In the genomic region with DNA sequence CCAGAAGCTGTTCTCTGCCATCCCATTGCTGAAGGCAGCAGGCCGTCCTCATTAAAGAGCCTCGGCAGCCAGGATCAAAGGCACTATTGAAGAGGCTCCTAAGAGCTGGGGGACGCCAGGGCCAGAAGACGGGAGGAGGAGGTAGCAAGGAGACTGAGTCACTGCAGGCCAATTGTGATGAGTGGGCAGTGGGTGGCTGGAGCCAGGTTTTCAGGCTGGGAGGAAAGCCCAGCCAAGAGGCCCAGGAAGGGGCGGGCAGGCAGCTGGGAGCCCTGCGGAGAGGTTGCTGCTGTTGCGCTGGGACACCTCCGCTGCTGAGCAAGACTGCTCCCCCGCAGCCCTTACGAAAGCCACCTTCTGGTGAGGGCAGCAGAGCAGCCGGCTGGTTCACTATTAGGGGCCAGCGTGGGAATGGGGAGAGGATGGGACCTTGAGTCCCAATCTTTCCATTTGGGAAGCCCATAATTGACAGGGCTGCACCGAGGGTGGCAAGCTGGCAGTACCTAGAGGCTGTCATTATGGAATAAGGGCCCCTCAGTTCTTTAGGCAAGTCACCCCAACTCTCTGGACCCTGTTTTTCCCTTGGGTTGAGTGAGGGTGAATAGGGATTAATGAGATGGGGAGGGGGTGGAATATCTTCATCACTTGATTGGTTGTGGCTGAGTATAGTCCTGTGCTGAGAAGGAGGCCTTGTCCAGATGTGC, we compare ENCODE assay signal across 10 cellular contexts. TPM values are rescaled to one million over a fixed set of nuclear protein-coding genes. Genes with fewer than 3 reads are reported as not detected.
DNase-seq lines count a peak whose midpoint lies in the region; ATAC-seq and TF ChIP-seq lines count a peak whose summit lies in the region.
"Had no signal": no experiment of that assay in that cellular context is flagged by ENCODE, and none has a peak within 500 bp of the region (broad histone marks: within the 10 kb centered on the region; RNA-seq: fewer than 3 reads in every experiment).

No MANE protein-coding gene starts in this region.

- TF ChIP-seq CTCF in foreskin fibroblast (IDR thresholded peaks at IDR 0.05; ENCODE audit: low read depth, low read length): no peak

- peak in 11 of 14 donors; percentile 21 to 86 (median 45) for DNase-seq in C1 segment of cervical spinal cord (lab: John Stamatoyannopoulos, UW)
- DNase-seq in foreskin fibroblast: peak; percentile 93 to 96
- DNase-seq in occipital lobe (lab: John Stamatoyannopoulos, UW): peak; percentile 76
- no peak for DNase-seq in NCI-H524 treated with DMSO at 0.1 percent for 48 hours (lab: John Stamatoyannopoulos, UW)
- DNase-seq in NCI-H1105 treated with DMSO at 0.1 percent for 48 hours (lab: John Stamatoyannopoulos, UW): no peak
- DNase-seq in ureter (ENCODE audit: low spot score): no peak
- DNase-seq: activated B cell treated with CpG ODN at 0.5 μM for 24 hours; effector memory CD8-positive, alpha-beta T cell had no signal

- no peak overlapping the region for H3K4me3 ChIP-seq in foreskin fibroblast (ENCODE audit: low read depth in 1 of 2, low read length in 2 of 2)

- ATAC-seq in SK-N-SH treated with all-trans-retinoic acid at 6 μM for 48 hours (peak; percentile 68), GM19351 (IDR thresholded peaks at IDR 0.05; ENCODE audit: unreplicated experiment) (no peak)
- ATAC-seq: effector memory CD8-positive, alpha-beta T cell had no signal

TF ChIP-seq in SK-N-SH treated with all-trans-retinoic acid at 6 μM for 48 hours, 23 proteins besides CTCF, POLR2A, EP300 and RAD21:
- no peak for TF ChIP-seq BACH2 (CRISPR knock-in tag; IDR thresholded peaks at IDR 0.05; ENCODE audit: borderline replicate concordance)
- no peak for TF ChIP-seq CSRNP3 (CRISPR knock-in tag; IDR thresholded peaks at IDR 0.05)
- no peak for TF ChIP-seq ARNTL (CRISPR knock-in tag; IDR thresholded peaks at IDR 0.05; ENCODE audit: borderline replicate concordance, low read depth)
- TF ChIP-seq, protein P1, sequence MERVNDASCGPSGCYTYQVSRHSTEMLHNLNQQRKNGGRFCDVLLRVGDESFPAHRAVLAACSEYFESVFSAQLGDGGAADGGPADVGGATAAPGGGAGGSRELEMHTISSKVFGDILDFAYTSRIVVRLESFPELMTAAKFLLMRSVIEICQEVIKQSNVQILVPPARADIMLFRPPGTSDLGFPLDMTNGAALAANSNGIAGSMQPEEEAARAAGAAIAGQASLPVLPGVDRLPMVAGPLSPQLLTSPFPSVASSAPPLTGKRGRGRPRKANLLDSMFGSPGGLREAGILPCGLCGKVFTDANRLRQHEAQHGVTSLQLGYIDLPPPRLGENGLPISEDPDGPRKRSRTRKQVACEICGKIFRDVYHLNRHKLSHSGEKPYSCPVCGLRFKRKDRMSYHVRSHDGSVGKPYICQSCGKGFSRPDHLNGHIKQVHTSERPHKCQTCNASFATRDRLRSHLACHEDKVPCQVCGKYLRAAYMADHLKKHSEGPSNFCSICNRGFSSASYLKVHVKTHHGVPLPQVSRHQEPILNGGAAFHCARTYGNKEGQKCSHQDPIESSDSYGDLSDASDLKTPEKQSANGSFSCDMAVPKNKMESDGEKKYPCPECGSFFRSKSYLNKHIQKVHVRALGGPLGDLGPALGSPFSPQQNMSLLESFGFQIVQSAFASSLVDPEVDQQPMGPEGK (CRISPR knock-in tag; IDR thresholded peaks at IDR 0.05; ENCODE audit: borderline replicate concordance): no peak
- no peak for TF ChIP-seq CSDC2 (CRISPR knock-in tag; IDR thresholded peaks at IDR 0.05)
- TF ChIP-seq RARB (CRISPR knock-in tag; IDR thresholded peaks at IDR 0.05): no peak
- TF ChIP-seq ESRRG (CRISPR knock-in tag; IDR thresholded peaks at IDR 0.05): no peak
- TF ChIP-seq, protein P2, sequence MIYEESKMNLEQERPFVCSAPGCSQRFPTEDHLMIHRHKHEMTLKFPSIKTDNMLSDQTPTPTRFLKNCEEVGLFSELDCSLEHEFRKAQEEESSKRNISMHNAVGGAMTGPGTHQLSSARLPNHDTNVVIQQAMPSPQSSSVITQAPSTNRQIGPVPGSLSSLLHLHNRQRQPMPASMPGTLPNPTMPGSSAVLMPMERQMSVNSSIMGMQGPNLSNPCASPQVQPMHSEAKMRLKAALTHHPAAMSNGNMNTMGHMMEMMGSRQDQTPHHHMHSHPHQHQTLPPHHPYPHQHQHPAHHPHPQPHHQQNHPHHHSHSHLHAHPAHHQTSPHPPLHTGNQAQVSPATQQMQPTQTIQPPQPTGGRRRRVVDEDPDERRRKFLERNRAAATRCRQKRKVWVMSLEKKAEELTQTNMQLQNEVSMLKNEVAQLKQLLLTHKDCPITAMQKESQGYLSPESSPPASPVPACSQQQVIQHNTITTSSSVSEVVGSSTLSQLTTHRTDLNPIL (CRISPR knock-in tag; IDR thresholded peaks at IDR 0.05; ENCODE audit: low read depth): no peak
- TF ChIP-seq ISL1 (CRISPR knock-in tag; IDR thresholded peaks at IDR 0.05): no peak
- TF ChIP-seq POU6F1 (CRISPR knock-in tag; IDR thresholded peaks at IDR 0.05; ENCODE audit: borderline replicate concordance, low read depth): no peak
- no peak for TF ChIP-seq GLIS3 (CRISPR knock-in tag; IDR thresholded peaks at IDR 0.05)
- no peak for TF ChIP-seq OSR1 (CRISPR knock-in tag; IDR thresholded peaks at IDR 0.05)
- TF ChIP-seq ZNF70 (CRISPR knock-in tag; IDR thresholded peaks at IDR 0.05): no peak
- TF ChIP-seq TOX (CRISPR knock-in tag; IDR thresholded peaks at IDR 0.05; ENCODE audit: borderline replicate concordance): no peak
- TF ChIP-seq TCF4 (CRISPR knock-in tag; IDR thresholded peaks at IDR 0.05; ENCODE audit: borderline replicate concordance): no peak
- no peak for TF ChIP-seq ZNF8 (CRISPR knock-in tag; IDR thresholded peaks at IDR 0.05)
TF ChIP-seq in SK-N-SH treated with all-trans-retinoic acid at 6 μM for 48 hours: peak in this region for 0.

RNA-seq across cellular contexts. Expression of gene UNC5B, which starts 48.4 kb away (rescaled TPM):
- total RNA-seq in occipital lobe: 3.9 TPM
- 61.8 TPM for total RNA-seq in ureter
- total RNA-seq: activated B cell treated with CpG ODN at 0.5 μM for 24 hours had no signal

RNA-seq across cellular contexts. Expression of gene SLC29A3, which starts 58.3 kb away (rescaled TPM):
- total RNA-seq in occipital lobe (0.78 TPM), ureter (22.4 TPM)

Comparison
In these comparisons a context has a peak if more than half of its experiments do, and no peak if none do; other contexts are left out.
1. DNase-seq: peak in C1 segment of cervical spinal cord (11 of 14), foreskin fibroblast (2 of 2) and occipital lobe (single experiment); none in NCI-H524 treated with DMSO at 0.1 percent for 48 hours (single experiment), NCI-H1105 treated with DMSO at 0.1 percent for 48 hours (single experiment) and ureter (single experiment).
2. RNA of gene UNC5B, which starts 48.4 kb away (total RNA-seq): 61.8 TPM in ureter (single experiment); 3.9 TPM in occipital lobe (single experiment); every median in the first group is over 10 times any median in the second.
3. RNA of gene SLC29A3, which starts 58.3 kb away (total RNA-seq): 22.4 TPM in ureter (single experiment); 0.78 TPM in occipital lobe (single experiment); every median in the first group is over 10 times any median in the second.